In genomic region chr11:116715383-116715782, GRCh38 we compare ENCODE assay signal across 1 cellular context.
TF ChIP-seq lines count a peak whose summit lies in the region.

No MANE protein-coding gene starts in this region.

TF ChIP-seq in GM23338, 12 proteins besides CTCF, POLR2A, EP300 and RAD21 (continued from another document):
- TF ChIP-seq ZNF462 (CRISPR knock-in tag; IDR thresholded peaks at IDR 0.05) (no peak), POLR2AphosphoS5 (IDR thresholded peaks at IDR 0.05; ENCODE audit: low read depth) (no peak), STAT1 (IDR thresholded peaks at IDR 0.05; ENCODE audit: unreplicated experiment) (no peak), CREB1 (CRISPR knock-in tag; IDR thresholded peaks at IDR 0.05; ENCODE audit: low read depth) (no peak), JUNB (IDR thresholded peaks at IDR 0.05; ENCODE audit: unreplicated experiment) (no peak), ZNF331 (CRISPR knock-in tag; IDR thresholded peaks at IDR 0.05; ENCODE audit: low read depth) (no peak)
TF ChIP-seq in GM23338: peak in this region for 0.
